Comparison of ENCODE assay signal across 23 cellular contexts in the genomic region with DNA sequence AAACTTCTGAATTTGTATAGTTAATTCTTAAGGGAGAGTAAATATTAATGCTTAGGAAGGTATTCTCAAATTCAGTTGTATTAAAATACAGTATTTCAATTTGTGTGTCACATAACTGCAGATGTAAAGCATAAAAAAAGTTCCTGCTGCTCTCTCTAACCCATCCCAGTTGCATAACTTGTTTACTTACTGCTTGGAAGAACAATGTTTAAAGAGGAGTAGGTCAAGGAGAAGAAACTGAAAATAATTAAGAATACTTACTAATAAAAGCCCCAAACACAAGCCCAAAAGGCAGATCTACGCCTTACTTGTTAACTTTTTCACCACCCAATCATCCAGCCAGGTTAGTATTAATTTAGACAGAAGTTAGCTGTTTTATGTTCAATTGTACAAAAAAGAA.
DNase-seq lines count a peak whose midpoint lies in the region; ATAC-seq and TF ChIP-seq lines count a peak whose summit lies in the region.
"Had no signal": no experiment of that assay in that cellular context is flagged by ENCODE, and none has a peak within 500 bp of the region (broad histone marks: within the 10 kb centered on the region; RNA-seq: fewer than 3 reads in every experiment).

No MANE protein-coding gene starts in this region.

- POLR2A ChIA-PET in CD8-positive, alpha-beta memory T cell (lab: Charles Lee): no interaction called here
- POLR2A ChIA-PET in naive thymus-derived CD8-positive, alpha-beta T cell (lab: Charles Lee): no interaction called here
- POLR2A ChIA-PET in activated CD4-positive, alpha-beta memory T cell treated with anti-CD3 and anti-CD28 coated beads for 36 hours (lab: Charles Lee): no interaction called here

- peaks cover 19% of the 10 kb centered on the region for H3K36me3 ChIP-seq in CD8-positive, alpha-beta memory T cell (ENCODE audit: insufficient read depth, low read length)

- H3K9me3 ChIP-seq in CD8-positive, alpha-beta memory T cell (ENCODE audit: low read length): no peaks in the 10 kb centered on the region
- H3K9me3 ChIP-seq: BE2C had no signal

- no peaks in the 10 kb centered on the region for H3K9me3 Mint-ChIP-seq in CD8-positive, alpha-beta memory T cell
- H3K9me3 Mint-ChIP-seq in naive thymus-derived CD8-positive, alpha-beta T cell: no peaks in the 10 kb centered on the region
- H3K9me3 Mint-ChIP-seq in activated CD4-positive, alpha-beta memory T cell treated with anti-CD3 and anti-CD28 coated beads for 36 hours: no peaks in the 10 kb centered on the region
- H3K9me3 Mint-ChIP-seq: CD14-positive monocyte had no signal

- peak; percentile 57 for ATAC-seq in left lobe of liver
- ATAC-seq in naive thymus-derived CD8-positive, alpha-beta T cell: no peak

- peak overlapping the region in 6 of 8 donors; percentile 10 to 59 (median 44) for H3K27ac Mint-ChIP-seq in CD8-positive, alpha-beta memory T cell
- peak overlapping the region in 6 of 10 donors; percentile 2 to 60 (median 22) for H3K27ac Mint-ChIP-seq in naive thymus-derived CD8-positive, alpha-beta T cell
- no peak overlapping the region for H3K27ac Mint-ChIP-seq in activated CD4-positive, alpha-beta memory T cell treated with anti-CD3 and anti-CD28 coated beads for 36 hours

- H3K27me3 Mint-ChIP-seq in CD8-positive, alpha-beta memory T cell: no peaks in the 10 kb centered on the region
- no peaks in the 10 kb centered on the region for H3K27me3 Mint-ChIP-seq in naive thymus-derived CD8-positive, alpha-beta T cell
- no peaks in the 10 kb centered on the region for H3K27me3 Mint-ChIP-seq in activated CD4-positive, alpha-beta memory T cell treated with anti-CD3 and anti-CD28 coated beads for 36 hours

- H3K4me3 Mint-ChIP-seq in CD8-positive, alpha-beta memory T cell: no peak overlapping the region
- no peak overlapping the region for H3K4me3 Mint-ChIP-seq in naive thymus-derived CD8-positive, alpha-beta T cell
- no peak overlapping the region for H3K4me3 Mint-ChIP-seq in activated CD4-positive, alpha-beta memory T cell treated with anti-CD3 and anti-CD28 coated beads for 36 hours
- H3K4me3 Mint-ChIP-seq: CD14-positive monocyte had no signal

- peaks cover 4 to 74% (median 31%) of the 10 kb centered on the region in 3 donors for H3K36me3 Mint-ChIP-seq in CD8-positive, alpha-beta memory T cell
- peaks cover 0 to 72% (median 13%) of the 10 kb centered on the region in 3 donors for H3K36me3 Mint-ChIP-seq in naive thymus-derived CD8-positive, alpha-beta T cell
- peaks cover 4% of the 10 kb centered on the region for H3K36me3 Mint-ChIP-seq in activated CD4-positive, alpha-beta memory T cell treated with anti-CD3 and anti-CD28 coated beads for 36 hours

- no peak overlapping the region for H3K4me3 ChIP-seq in CD8-positive, alpha-beta memory T cell (ENCODE audit: low read length)
- H3K4me3 ChIP-seq: GM23248 had no signal

- H3K27ac ChIP-seq in CD8-positive, alpha-beta memory T cell (ENCODE audit: low read depth, low read length): no peak overlapping the region
- H3K27ac ChIP-seq: GM23248 had no signal

- H3K4me1 ChIP-seq in CD8-positive, alpha-beta memory T cell (ENCODE audit: insufficient read depth, low read length): no peaks in the 10 kb centered on the region
- H3K4me1 ChIP-seq: BE2C had no signal

- intact Hi-C loops in activated CD4-positive, alpha-beta memory T cell treated with anti-CD3 and anti-CD28 coated beads for 36 hours (cut with micrococcal nuclease): no loop called here

- no peaks in the 10 kb centered on the region for H3K4me1 Mint-ChIP-seq in CD8-positive, alpha-beta memory T cell
- peaks cover 0 to 2% (median 0%) of the 10 kb centered on the region in 4 donors for H3K4me1 Mint-ChIP-seq in naive thymus-derived CD8-positive, alpha-beta T cell
- no peaks in the 10 kb centered on the region for H3K4me1 Mint-ChIP-seq in activated CD4-positive, alpha-beta memory T cell treated with anti-CD3 and anti-CD28 coated beads for 36 hours (ENCODE audit: low read depth)
- H3K4me1 Mint-ChIP-seq: CD14-positive monocyte had no signal

- in situ Hi-C loops in GM13977 (cut with MboI; ENCODE audit: low pct_unique_long_range_greater_than_20kb, low sequenced_read_pairs, unreplicated experiment): no loop called here

- CTCF ChIA-PET in CD8-positive, alpha-beta memory T cell (lab: Charles Lee): interaction anchor here (0.8 kb wide), 1 partner anchor 570 kb away, joined by 3 read pairs; no protein-coding TSS in a partner anchor
- CTCF ChIA-PET in activated CD4-positive, alpha-beta memory T cell treated with anti-CD3 and anti-CD28 coated beads for 36 hours (lab: Charles Lee): interaction anchor here (0.9 kb wide), 1 partner anchor 570 kb away, joined by 3 read pairs; no protein-coding TSS in a partner anchor

- no peak for TF ChIP-seq CTCF in GM13977 (IDR thresholded peaks at IDR 0.05; ENCODE audit: extremely low read depth, insufficient read depth, missing control alignments)

- H3K27me3 ChIP-seq in CD8-positive, alpha-beta memory T cell (ENCODE audit: insufficient read depth, low read length, poor library complexity, severe bottlenecking): no peaks in the 10 kb centered on the region
- H3K27me3 ChIP-seq: BE2C had no signal

- DNase-seq in CD8-positive, alpha-beta memory T cell: no peak
- peak; percentile 5 for DNase-seq in amniotic epithelial cell (ENCODE audit: low read depth)
- no peak for DNase-seq in left lobe of liver (ENCODE audit: low spot score)
- DNase-seq in naive thymus-derived CD8-positive, alpha-beta T cell: no peak
- no peak for DNase-seq in activated CD4-positive, alpha-beta memory T cell treated with anti-CD3 and anti-CD28 coated beads for 36 hours
- no peak for DNase-seq in GM13977 (ENCODE audit: low spot score)
- no peak for DNase-seq in SIG-M5 treated with dmso at 0.1 percent for 504 hours (lab: John Stamatoyannopoulos, UW; ENCODE audit: unreplicated experiment)
- DNase-seq in activated CD8-positive, alpha-beta memory T cell treated with anti-CD3 and anti-CD28 coated beads, Interleukin-2, amount 50 U/mL, for 48 hours: no peak
- DNase-seq: BE2C, GM23248, H7, Karpas-422, NCI-H1092 treated with DMSO at 0.1 percent for 48 hours, NCI-H1436, NCI-H187, NCI-H2081 treated with DMSO at 0.1 percent for 48 hours, NCI-H2171, NCI-H226, NCI-H510A, NCI-H69, Right ventricle myocardium superior, RPMI8226 had no signal
